ENCODE assay signal across 4 cellular contexts in the genomic region with DNA sequence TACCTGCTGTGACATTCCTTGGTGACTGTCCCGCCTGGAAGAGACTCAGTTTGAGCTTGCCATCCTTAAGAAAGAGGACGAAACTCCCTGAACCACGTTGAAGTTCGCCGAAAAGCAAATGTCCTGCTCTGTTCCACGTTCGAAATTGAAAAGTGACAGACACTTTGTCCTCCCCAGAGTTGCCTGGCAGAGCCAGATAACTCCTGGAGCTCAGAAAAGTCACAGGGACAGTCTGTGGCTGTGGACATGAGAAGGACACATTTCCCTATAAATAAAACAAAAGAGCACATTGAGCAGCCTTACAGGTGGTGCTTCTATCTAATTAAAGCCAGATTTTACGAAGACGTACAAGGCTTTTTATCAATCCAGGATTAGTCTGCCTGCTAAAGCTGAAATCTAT.
DNase-seq lines count a peak whose midpoint lies in the region; ATAC-seq and TF ChIP-seq lines count a peak whose summit lies in the region.
"Not testable (repeated sequence)": the region's sequence is repeated elsewhere in the genome, so short reads cannot be mapped to it uniquely, and the experiment has no call there.

No MANE protein-coding gene starts in this region.

- H3K27me3 ChIP-seq in heart left ventricle, result not testable (repeated sequence)

- not testable (repeated sequence) for TF ChIP-seq CTCF in heart left ventricle (IDR thresholded peaks at IDR 0.05)

- intact Hi-C loops in Right ventricle myocardium inferior (cut with DNase I); Right ventricle myocardium superior (cut with DNase I); heart left ventricle (cut with DNase I); left ventricle myocardium superior (cut with micrococcal nuclease): not testable (repeated sequence)

- not testable (repeated sequence) for TF ChIP-seq POLR2A in heart left ventricle (IDR thresholded peaks at IDR 0.05)

- H3K4me3 ChIP-seq in heart left ventricle, result not testable (repeated sequence)

- not testable (repeated sequence) for H3K36me3 ChIP-seq in heart left ventricle

- DNase-seq in Right ventricle myocardium inferior (ENCODE audit: missing footprints); Right ventricle myocardium superior; heart left ventricle; left ventricle myocardium superior: not testable (repeated sequence)

- not testable (repeated sequence) for H3K9me3 ChIP-seq in heart left ventricle

- no CpG with 5 or more reads among the region's 9 CpGs for WGBS in heart left ventricle, 4 donors

- H3K4me1 ChIP-seq in heart left ventricle, result not testable (repeated sequence)

- not testable (repeated sequence) for H3K27ac ChIP-seq in heart left ventricle

- ATAC-seq in Right ventricle myocardium inferior (peak; percentile 48), Right ventricle myocardium superior (ENCODE audit: poor library complexity) (peak; percentile 71), heart left ventricle (peak in 3 of 4 donors; percentile 42 to 65 (median 61)), left ventricle myocardium superior (peak; percentile 41)
